Comparison of ENCODE assay signal across 1 cellular context in the genomic region with DNA sequence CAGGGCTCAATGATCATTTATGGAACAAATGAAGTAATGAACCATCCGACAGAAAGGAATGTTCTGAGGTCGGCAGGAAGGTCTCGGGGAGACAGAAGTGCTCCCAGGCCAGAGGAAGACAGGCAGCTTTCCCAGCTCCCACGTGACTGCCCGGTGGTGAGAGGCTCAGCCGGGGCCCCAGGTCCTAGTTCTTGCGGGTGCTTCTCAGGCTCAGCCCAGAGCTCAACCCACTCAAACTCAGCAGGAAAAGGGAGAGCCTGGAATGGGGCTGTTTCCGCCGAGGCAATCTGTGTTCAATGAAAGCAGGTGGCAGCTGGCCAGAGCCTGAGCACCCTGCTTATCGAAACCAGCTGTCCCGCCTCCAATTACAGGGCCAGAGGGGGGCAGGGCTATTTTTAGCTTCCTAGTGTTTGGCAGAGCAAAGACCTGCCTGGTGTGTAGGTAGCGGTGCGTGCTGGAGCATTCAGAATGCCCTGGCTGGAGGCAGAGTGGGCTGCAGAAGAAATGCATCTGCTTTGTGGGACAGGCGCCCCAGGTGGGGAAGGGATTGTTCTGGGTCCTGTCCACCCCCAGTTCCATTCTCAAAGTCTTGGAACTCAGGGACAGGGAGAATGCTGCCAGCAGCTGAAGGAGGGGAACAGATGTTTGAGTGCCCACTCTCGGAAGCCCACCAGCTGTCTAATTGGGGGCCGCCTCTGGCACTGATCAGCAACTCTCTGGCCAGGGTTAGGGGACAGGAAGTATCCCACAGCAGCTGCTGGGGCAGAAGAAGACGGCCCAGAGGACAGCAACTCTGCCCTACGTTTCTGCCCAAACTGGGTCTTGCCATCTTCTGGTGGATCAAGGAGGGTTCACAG.
A peak's percentile ranks its signal among the peaks of the same experiment; 100 is the strongest.
TF ChIP-seq lines count a peak whose summit lies in the region.

No MANE protein-coding gene starts in this region.

TF ChIP-seq in liver, 16 proteins besides CTCF, POLR2A, EP300 and RAD21 (continued from another document):
- TF ChIP-seq HNF4A (conservative IDR thresholded peaks at IDR 0.05) (peak; percentile 38 to 46), RXRA (IDR thresholded peaks at IDR 0.05) (peak; percentile 51 to 57)
